8 cellular contexts compared by ENCODE assay signal in the genomic region with DNA sequence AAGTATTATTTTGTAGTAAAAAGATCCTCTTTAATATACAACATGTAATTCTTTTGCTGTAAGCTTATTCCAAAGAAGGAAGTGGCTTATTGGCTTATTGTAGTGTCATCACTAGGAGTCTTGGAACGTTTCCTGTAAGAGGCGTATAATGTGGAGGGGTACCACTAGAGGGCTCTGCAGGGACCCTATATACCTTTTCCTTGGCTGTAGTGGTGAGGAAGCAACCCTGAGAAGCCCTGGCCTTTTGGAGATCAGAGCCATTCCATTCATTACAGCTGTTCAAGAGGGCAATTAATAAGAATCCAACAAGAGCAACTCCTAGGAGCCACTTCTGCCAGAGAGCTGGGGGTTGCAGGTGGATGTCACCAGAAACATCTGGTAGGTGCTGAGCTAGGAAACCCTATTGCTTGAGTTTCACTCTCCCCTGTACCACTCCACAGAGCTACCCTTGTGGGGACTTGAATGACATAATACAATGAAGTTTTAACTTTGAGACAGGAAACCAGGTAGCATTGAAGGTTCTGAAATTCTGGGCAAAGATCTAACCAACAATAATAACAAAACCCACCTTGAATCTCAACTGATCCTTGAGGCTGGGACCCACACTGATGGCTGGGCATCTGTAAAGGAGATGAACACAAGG.
A peak's percentile ranks its signal among the peaks of the same experiment; 100 is the strongest.
DNase-seq lines count a peak whose midpoint lies in the region; ATAC-seq, FAIRE-seq and TF ChIP-seq lines count a peak whose summit lies in the region.

No MANE protein-coding gene starts in this region.

- H3K36me3 ChIP-seq in upper lobe of right lung, result no peaks in the 10 kb centered on the region

- H3K9me3 Mint-ChIP-seq in activated naive CD4-positive, alpha-beta T cell treated with anti-CD3 and anti-CD28 coated beads, Interleukin-2, amount 10 ng/mL, durations not matched to agents 7 days and 5 days, result no peaks in the 10 kb centered on the region

- TF ChIP-seq CTCF in upper lobe of right lung (IDR thresholded peaks at IDR 0.05), result peak; percentile 43

- peaks cover 44% of the 10 kb centered on the region for H3K27me3 Mint-ChIP-seq in activated naive CD4-positive, alpha-beta T cell treated with anti-CD3 and anti-CD28 coated beads, Interleukin-2, amount 10 ng/mL, durations not matched to agents 7 days and 5 days
- H3K27me3 Mint-ChIP-seq in T-helper 17 cell, result peaks cover 57% of the 10 kb centered on the region

- H3K4me3 ChIP-seq in upper lobe of right lung, result no peak overlapping the region

- H3K27ac ChIP-seq in upper lobe of right lung, result no peak overlapping the region

- peaks cover 42% of the 10 kb centered on the region for H3K4me1 Mint-ChIP-seq in activated naive CD4-positive, alpha-beta T cell treated with anti-CD3 and anti-CD28 coated beads, Interleukin-2, amount 10 ng/mL, durations not matched to agents 7 days and 5 days
- peaks cover 10% of the 10 kb centered on the region for H3K4me1 Mint-ChIP-seq in T-helper 17 cell

- peaks cover 5% of the 10 kb centered on the region for H3K4me1 ChIP-seq in upper lobe of right lung

- peaks cover 17% of the 10 kb centered on the region for H3K27me3 ChIP-seq in upper lobe of right lung

- TF ChIP-seq POLR2A in GM12891 (IDR thresholded peaks at IDR 0.05; ENCODE audit: low read depth, low read length), result no peak

- H3K36me3 Mint-ChIP-seq in activated naive CD4-positive, alpha-beta T cell treated with anti-CD3 and anti-CD28 coated beads, Interleukin-2, amount 10 ng/mL, durations not matched to agents 7 days and 5 days, result peaks cover 19% of the 10 kb centered on the region
- H3K36me3 Mint-ChIP-seq in T-helper 17 cell (ENCODE audit: low read depth), result peaks cover 4% of the 10 kb centered on the region

- intact Hi-C loops in upper lobe of right lung (cut with DNase I), result no loop called here

- H3K9me3 ChIP-seq in upper lobe of right lung (no peaks in the 10 kb centered on the region), T-helper 17 cell (ENCODE audit: control insufficient read depth, low read length, poor library complexity, severe bottlenecking) (no peaks in the 10 kb centered on the region)

- no peak for FAIRE-seq in GM12891 (lab: Jason Lieb, UNC)

- peak overlapping the region; percentile 81 for H3K4me3 Mint-ChIP-seq in activated naive CD4-positive, alpha-beta T cell treated with anti-CD3 and anti-CD28 coated beads, Interleukin-2, amount 10 ng/mL, durations not matched to agents 7 days and 5 days
- H3K4me3 Mint-ChIP-seq in T-helper 17 cell, result no peak overlapping the region

- DNase-seq in Ammon's horn (ENCODE audit: low spot score), result peak; percentile 68
- no peak for DNase-seq in GM12891 (ENCODE audit: insufficient read length, low spot score)
- DNase-seq in NCI-H524 treated with DMSO at 0.1 percent for 48 hours (lab: John Stamatoyannopoulos, UW), result peak; percentile 38
- peak; percentile 53 for DNase-seq in activated naive CD4-positive, alpha-beta T cell treated with anti-CD3 and anti-CD28 coated beads, Interleukin-2, amount 10 ng/mL, durations not matched to agents 7 days and 5 days
- DNase-seq in iPS-NIHi11 (ENCODE audit: low spot score), result peak; percentile 74
- no peak for DNase-seq in upper lobe of right lung
- no peak for DNase-seq in T-helper 17 cell

- peak overlapping the region; percentile 77 for H3K27ac Mint-ChIP-seq in activated naive CD4-positive, alpha-beta T cell treated with anti-CD3 and anti-CD28 coated beads, Interleukin-2, amount 10 ng/mL, durations not matched to agents 7 days and 5 days
- H3K27ac Mint-ChIP-seq in T-helper 17 cell, result no peak overlapping the region

- ATAC-seq in HG03025 (IDR thresholded peaks at IDR 0.05; ENCODE audit: low FRiP score, unreplicated experiment) (peak; percentile 53), upper lobe of right lung (peak; percentile 54), T-helper 17 cell (no peak)

- CTCF ChIA-PET in activated naive CD4-positive, alpha-beta T cell treated with anti-CD3 and anti-CD28 coated beads, Interleukin-2, amount 10 ng/mL, durations not matched to agents 7 days and 5 days (lab: Charles Lee), result interaction anchor here (0.7 to 13.1 kb wide), 27 partner anchors 9 to 113 kb away, joined by 3 to 169 read pairs (median 4); no protein-coding TSS in a partner anchor

TF ChIP-seq in GM12891, 5 proteins besides CTCF, POLR2A, EP300 and RAD21:
- TF ChIP-seq PAX5 (IDR thresholded peaks at IDR 0.05; ENCODE audit: insufficient read depth, low read length, severe bottlenecking) (no peak), POU2F2 (IDR thresholded peaks at IDR 0.05; ENCODE audit: low read depth, low read length) (no peak), SPI1 (IDR thresholded peaks at IDR 0.05; ENCODE audit: low read depth, low read length) (peak; percentile 35)

Comparison
In these comparisons a context has a peak if more than half of its experiments do, and no peak if none do; other contexts are left out.
1. DNase-seq: peak in Ammon's horn (single experiment), NCI-H524 treated with DMSO at 0.1 percent for 48 hours (single experiment), activated naive CD4-positive, alpha-beta T cell treated with anti-CD3 and anti-CD28 coated beads, Interleukin-2, amount 10 ng/mL, durations not matched to agents 7 days and 5 days (single experiment) and iPS-NIHi11 (single experiment); none in GM12891 (single experiment), upper lobe of right lung (single experiment) and T-helper 17 cell (0 of 3).